1 cellular context compared by ENCODE assay signal in the genomic region with DNA sequence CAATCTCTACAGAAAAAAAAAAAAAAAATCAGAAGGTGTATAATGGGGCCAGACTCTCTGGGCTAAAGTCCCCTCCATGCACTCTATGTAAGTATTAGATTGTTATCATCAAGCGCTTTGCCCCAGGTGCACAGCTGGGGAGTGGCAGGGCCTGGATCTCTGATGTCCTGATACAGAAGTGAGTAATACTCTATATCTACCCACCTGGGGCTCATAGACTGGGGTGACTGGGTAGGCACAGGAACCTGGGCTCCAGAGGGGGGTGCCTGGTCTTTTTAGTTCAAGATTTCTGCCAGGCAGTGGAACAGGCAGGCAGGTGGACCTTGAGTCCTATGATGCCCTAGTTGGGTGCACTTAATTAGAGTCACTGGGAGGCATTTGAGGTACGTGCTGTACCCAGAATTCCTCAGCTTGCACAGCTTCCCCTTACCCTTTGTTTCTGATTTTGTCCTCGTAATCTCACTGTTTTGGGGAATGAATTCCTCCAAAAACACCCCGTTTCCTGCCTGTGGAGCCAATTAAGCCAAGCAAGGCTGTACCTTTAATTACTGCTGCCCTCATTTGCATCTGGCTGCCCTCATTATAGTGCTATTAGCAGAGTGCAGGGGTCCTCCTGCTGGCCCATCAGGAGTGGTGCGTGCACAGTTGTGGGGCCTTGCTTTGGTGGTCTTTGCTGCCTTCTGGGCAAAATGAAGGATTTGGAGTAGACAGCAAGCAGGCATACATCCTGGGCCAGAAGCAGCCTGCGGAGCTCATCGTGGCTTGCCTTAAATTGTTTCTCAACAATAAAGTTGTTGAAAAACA.
TF ChIP-seq lines count a peak whose summit lies in the region.

No MANE protein-coding gene starts in this region.

TF ChIP-seq in GM12878, 131 proteins besides CTCF, POLR2A, EP300 and RAD21 (continued from another document):
- TF ChIP-seq, protein P1, sequence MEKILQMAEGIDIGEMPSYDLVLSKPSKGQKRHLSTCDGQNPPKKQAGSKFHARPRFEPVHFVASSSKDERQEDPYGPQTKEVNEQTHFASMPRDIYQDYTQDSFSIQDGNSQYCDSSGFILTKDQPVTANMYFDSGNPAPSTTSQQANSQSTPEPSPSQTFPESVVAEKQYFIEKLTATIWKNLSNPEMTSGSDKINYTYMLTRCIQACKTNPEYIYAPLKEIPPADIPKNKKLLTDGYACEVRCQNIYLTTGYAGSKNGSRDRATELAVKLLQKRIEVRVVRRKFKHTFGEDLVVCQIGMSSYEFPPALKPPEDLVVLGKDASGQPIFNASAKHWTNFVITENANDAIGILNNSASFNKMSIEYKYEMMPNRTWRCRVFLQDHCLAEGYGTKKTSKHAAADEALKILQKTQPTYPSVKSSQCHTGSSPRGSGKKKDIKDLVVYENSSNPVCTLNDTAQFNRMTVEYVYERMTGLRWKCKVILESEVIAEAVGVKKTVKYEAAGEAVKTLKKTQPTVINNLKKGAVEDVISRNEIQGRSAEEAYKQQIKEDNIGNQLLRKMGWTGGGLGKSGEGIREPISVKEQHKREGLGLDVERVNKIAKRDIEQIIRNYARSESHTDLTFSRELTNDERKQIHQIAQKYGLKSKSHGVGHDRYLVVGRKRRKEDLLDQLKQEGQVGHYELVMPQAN (conservative IDR thresholded peaks at IDR 0.05) = no peak
- no peak for TF ChIP-seq POLR2AphosphoS5 (IDR thresholded peaks at IDR 0.05; ENCODE audit: low read length)
- no peak for TF ChIP-seq HDAC6 (IDR thresholded peaks at IDR 0.05; ENCODE audit: unreplicated experiment)
- no peak for TF ChIP-seq BCL11A (IDR thresholded peaks at IDR 0.05; ENCODE audit: low read depth, low read length)
- TF ChIP-seq CBX3 (IDR thresholded peaks at IDR 0.05; ENCODE audit: borderline replicate concordance, low read depth) = no peak
- no peak for TF ChIP-seq SUPT20H (IDR thresholded peaks at IDR 0.05; ENCODE audit: borderline replicate concordance, control insufficient read depth, low read depth, low read length)
- TF ChIP-seq NFIC (IDR thresholded peaks at IDR 0.05; ENCODE audit: low read depth, low read length) = no peak
- no peak for TF ChIP-seq MAX (IDR thresholded peaks at IDR 0.05; ENCODE audit: low read depth, low read length)
- TF ChIP-seq ZNF217 (IDR thresholded peaks at IDR 0.05) = no peak
- no peak for TF ChIP-seq SREBF1 (IDR thresholded peaks at IDR 0.05; ENCODE audit: low read length)
- TF ChIP-seq RB1 (IDR thresholded peaks at IDR 0.05; ENCODE audit: borderline replicate concordance) = no peak
- TF ChIP-seq SUZ12 (IDR thresholded peaks at IDR 0.05; ENCODE audit: unreplicated experiment) = no peak
- TF ChIP-seq, protein P2, sequence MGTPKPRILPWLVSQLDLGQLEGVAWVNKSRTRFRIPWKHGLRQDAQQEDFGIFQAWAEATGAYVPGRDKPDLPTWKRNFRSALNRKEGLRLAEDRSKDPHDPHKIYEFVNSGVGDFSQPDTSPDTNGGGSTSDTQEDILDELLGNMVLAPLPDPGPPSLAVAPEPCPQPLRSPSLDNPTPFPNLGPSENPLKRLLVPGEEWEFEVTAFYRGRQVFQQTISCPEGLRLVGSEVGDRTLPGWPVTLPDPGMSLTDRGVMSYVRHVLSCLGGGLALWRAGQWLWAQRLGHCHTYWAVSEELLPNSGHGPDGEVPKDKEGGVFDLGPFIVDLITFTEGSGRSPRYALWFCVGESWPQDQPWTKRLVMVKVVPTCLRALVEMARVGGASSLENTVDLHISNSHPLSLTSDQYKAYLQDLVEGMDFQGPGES (IDR thresholded peaks at IDR 0.05) = no peak
- TF ChIP-seq SPI1 (IDR thresholded peaks at IDR 0.05; ENCODE audit: borderline replicate concordance, insufficient read depth, low read depth, low read length) = no peak
- no peak for TF ChIP-seq TCF3 (IDR thresholded peaks at IDR 0.05; ENCODE audit: borderline replicate concordance, insufficient read depth, low read depth, low read length)
- no peak for TF ChIP-seq BRCA1 (IDR thresholded peaks at IDR 0.05; ENCODE audit: low read depth, low read length)
